8 cellular contexts compared by ENCODE assay signal in genomic region chr16:72093448-72094265, GRCh38.
A peak's percentile ranks its signal among the peaks of the same experiment; 100 is the strongest.
DNase-seq lines count a peak whose midpoint lies in the region; ATAC-seq and TF ChIP-seq lines count a peak whose summit lies in the region.

Gene DHX38 (plus strand): TSS chr16:72093847. CDS start chr16:72096158, 2,311 bp downstream.
Gene TXNL4B (minus strand): TSS chr16:72093620. CDS start chr16:72090749, 2,871 bp downstream.

- H3K4me1 Mint-ChIP-seq in nephron progenitor cell: peaks cover 43% of the 10 kb centered on the region
- peaks cover 50% of the 10 kb centered on the region for H3K4me1 Mint-ChIP-seq in stimulated activated naive CD8-positive, alpha-beta T cell treated with anti-CD3 and anti-CD28 coated beads, Interleukin-15, amount 100 ng/mL, for 72 hours

- H3K36me3 Mint-ChIP-seq in nephron progenitor cell (ENCODE audit: low read depth): peaks cover 45% of the 10 kb centered on the region

- peak within 1 kb of the TSS; percentile 78 for H3K27ac ChIP-seq in MM.1S (ENCODE audit: low read length)

- H3K9me2 ChIP-seq in MM.1S (replicated peaks; ENCODE audit: insufficient read depth, low read length): no peaks in the 10 kb centered on the region

- TF ChIP-seq CTCF in MM.1S (IDR thresholded peaks at IDR 0.05; ENCODE audit: low read length): no peak
- TF ChIP-seq CTCF in nephron progenitor cell (IDR thresholded peaks at IDR 0.05): no peak

- H3K4me1 ChIP-seq in ES-I3 (ENCODE audit: insufficient read depth, low read length): peaks cover 6% of the 10 kb centered on the region
- H3K4me1 ChIP-seq in HAP-1: peaks cover 5% of the 10 kb centered on the region
- peaks cover 13% of the 10 kb centered on the region for H3K4me1 ChIP-seq in MM.1S (ENCODE audit: low read length)

- no peaks in the 10 kb centered on the region for H3K9me3 Mint-ChIP-seq in nephron progenitor cell
- no peaks in the 10 kb centered on the region for H3K9me3 Mint-ChIP-seq in stimulated activated naive CD8-positive, alpha-beta T cell treated with anti-CD3 and anti-CD28 coated beads, Interleukin-15, amount 100 ng/mL, for 72 hours

- H3K36me3 ChIP-seq in ES-I3 (ENCODE audit: insufficient read depth, low read length): peaks cover 5% of the 10 kb centered on the region; the same call in 1 of the 2 replicates
- H3K36me3 ChIP-seq in HAP-1 (replicated peaks): peaks cover 28% of the 10 kb centered on the region
- peaks cover 8% of the 10 kb centered on the region; the same call in 1 of the 2 replicates for H3K36me3 ChIP-seq in MM.1S (replicated peaks; ENCODE audit: insufficient read depth, low read length)

- H3K79me2 ChIP-seq in MM.1S (ENCODE audit: low read length): peaks cover 78% of the 10 kb centered on the region

- H2AFZ ChIP-seq in MM.1S (ENCODE audit: low read length): peak within 1 kb of the TSS; percentile 86

- H3K27me3 ChIP-seq in HAP-1 (ENCODE audit: low read depth): no peaks in the 10 kb centered on the region
- no peaks in the 10 kb centered on the region for H3K27me3 ChIP-seq in MM.1S (replicated peaks; ENCODE audit: insufficient read depth, low read length)

- peak within 1 kb of the TSS; percentile 99 for H3K27ac Mint-ChIP-seq in nephron progenitor cell
- peak within 1 kb of the TSS; percentile 100 for H3K27ac Mint-ChIP-seq in stimulated activated naive CD8-positive, alpha-beta T cell treated with anti-CD3 and anti-CD28 coated beads, Interleukin-15, amount 100 ng/mL, for 72 hours

- in situ Hi-C loops in HAP-1 (cut with MboI; ENCODE audit: low sequenced_read_pairs): no loop called here

- peak within 1 kb of the TSS; percentile 81 for H3K4me2 ChIP-seq in MM.1S (ENCODE audit: low read depth, low read length)

- H3K9me3 ChIP-seq in ES-I3 (ENCODE audit: control insufficient read depth, insufficient read depth, low read length) (no peaks in the 10 kb centered on the region), HAP-1 (no peaks in the 10 kb centered on the region), MM.1S (replicated peaks; ENCODE audit: insufficient read depth, low read length) (no peaks in the 10 kb centered on the region)

- no peaks in the 10 kb centered on the region for H3K27me3 Mint-ChIP-seq in nephron progenitor cell (ENCODE audit: low read depth, poor library complexity)
- H3K27me3 Mint-ChIP-seq in stimulated activated naive CD8-positive, alpha-beta T cell treated with anti-CD3 and anti-CD28 coated beads, Interleukin-15, amount 100 ng/mL, for 72 hours: no peaks in the 10 kb centered on the region

- ATAC-seq in stimulated activated naive CD8-positive, alpha-beta T cell treated with anti-CD3 and anti-CD28 coated beads, Interleukin-15, amount 100 ng/mL, for 72 hours: peak; percentile 98

- no peaks in the 10 kb centered on the region for H4K20me1 ChIP-seq in MM.1S (ENCODE audit: insufficient read depth, low read length)

- peaks cover 4% of the 10 kb centered on the region for H3F3A ChIP-seq in MM.1S (ENCODE audit: insufficient read depth, low read length)

- H3K9ac ChIP-seq in ES-I3 (ENCODE audit: low read depth, low read length) (peak within 1 kb of the TSS; percentile 89), MM.1S (ENCODE audit: low read length) (peak within 1 kb of the TSS; percentile 89)

- DNase-seq in HAP-1 (ENCODE audit: low spot score in 2 of 2) (peak; percentile 95 to 98), MM.1S (peak; percentile 99), SIG-M5 (lab: John Stamatoyannopoulos, UW) (peak; percentile 89), activated gamma-delta T cell (lab: John Stamatoyannopoulos, UW) (peak; percentile 49), fibroblast of the conjunctiva (ENCODE audit: low read depth) (peak; percentile 98), nephron progenitor cell (peak; percentile 91)
- DNase-seq in stimulated activated naive CD8-positive, alpha-beta T cell treated with anti-CD3 and anti-CD28 coated beads, Interleukin-15, amount 100 ng/mL, for 72 hours: peak; percentile 87 to 95

- H3K4me3 ChIP-seq in HAP-1 (peak within 1 kb of the TSS; percentile 81), MM.1S (ENCODE audit: low read length) (peak within 1 kb of the TSS; percentile 98)

- H3K4me3 Mint-ChIP-seq in nephron progenitor cell: peak within 1 kb of the TSS; percentile 99
- H3K4me3 Mint-ChIP-seq in stimulated activated naive CD8-positive, alpha-beta T cell treated with anti-CD3 and anti-CD28 coated beads, Interleukin-15, amount 100 ng/mL, for 72 hours: peak within 1 kb of the TSS; percentile 97

Comparison
In these comparisons a context has a peak if more than half of its experiments do, and no peak if none do; other contexts are left out.
1. Peak in every context shown above with its lines: DNase-seq, ATAC-seq, H3K4me3 ChIP-seq and H3K27ac ChIP-seq.
2. DNase-seq: peak in every context shown above with its lines; median percentile 99 in MM.1S; 98 in fibroblast of the conjunctiva; 96 in HAP-1; 91 in nephron progenitor cell; 91 in stimulated activated naive CD8-positive, alpha-beta T cell treated with anti-CD3 and anti-CD28 coated beads, Interleukin-15, amount 100 ng/mL, for 72 hours; 89 in SIG-M5; 49 in activated gamma-delta T cell.